Comparison of ENCODE assay signal across 8 cellular contexts in the genomic region with DNA sequence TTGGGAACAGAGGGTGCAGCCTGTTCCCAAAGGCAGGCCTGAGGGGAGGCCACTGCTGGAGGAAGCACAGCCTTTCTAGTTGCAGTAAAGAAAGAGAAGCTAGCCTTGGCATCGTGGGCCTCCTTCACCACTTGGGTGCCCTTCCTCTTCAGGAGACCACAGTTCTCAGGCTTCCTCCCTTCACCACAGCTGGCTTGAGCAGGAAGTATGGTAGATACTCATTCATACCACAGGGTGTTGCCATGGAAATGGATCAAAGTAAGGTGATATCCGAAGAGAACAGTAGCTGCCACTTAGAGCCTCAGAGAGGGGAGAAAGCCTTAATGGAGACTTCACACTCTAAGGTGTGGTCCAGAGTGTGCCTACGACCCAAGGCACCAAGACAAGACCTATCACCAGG.
DNase-seq lines count a peak whose midpoint lies in the region; ATAC-seq and TF ChIP-seq lines count a peak whose summit lies in the region.

No MANE protein-coding gene starts in this region.

- H3K9me3 Mint-ChIP-seq in activated naive CD4-positive, alpha-beta T cell treated with anti-CD3 and anti-CD28 coated beads, Interleukin-2, amount 50 U/mL, for 24 hours, result no peaks in the 10 kb centered on the region
- peaks cover 18% of the 10 kb centered on the region for H3K9me3 Mint-ChIP-seq in nephron progenitor cell

- H3K9me3 ChIP-seq in ascending aorta, result no peaks in the 10 kb centered on the region

- H3K27me3 ChIP-seq in ascending aorta, result no peaks in the 10 kb centered on the region

- H3K36me3 ChIP-seq in ascending aorta, result no peaks in the 10 kb centered on the region

- H3K4me1 ChIP-seq in ascending aorta, result no peaks in the 10 kb centered on the region

- DNase-seq in NOMO-1 treated with DMSO at 0.1 percent for 48 hours (lab: John Stamatoyannopoulos, UW; ENCODE audit: unreplicated experiment), result peak; percentile 87
- DNase-seq in ascending aorta (ENCODE audit: low spot score in 2 of 2), result no peak
- no peak for DNase-seq in nephron progenitor cell
- DNase-seq in GM03348 (ENCODE audit: low spot score), result no peak
- DNase-seq in epidermal melanocyte (ENCODE audit: insufficient read length, low spot score), result no peak

- TF ChIP-seq CTCF in ascending aorta (IDR thresholded peaks at IDR 0.05) (no peak), nephron progenitor cell (IDR thresholded peaks at IDR 0.05) (no peak)

- intact Hi-C loops in ascending aorta (cut with DNase I), result no loop called here

- H3K27ac ChIP-seq in ascending aorta, result no peak overlapping the region

- H3K4me3 ChIP-seq in ascending aorta, result no peak overlapping the region

- H3K4me3 Mint-ChIP-seq in activated naive CD4-positive, alpha-beta T cell treated with anti-CD3 and anti-CD28 coated beads, Interleukin-2, amount 50 U/mL, for 24 hours, result peak overlapping the region; percentile 51
- no peak overlapping the region for H3K4me3 Mint-ChIP-seq in nephron progenitor cell

- H3K27me3 Mint-ChIP-seq in activated naive CD4-positive, alpha-beta T cell treated with anti-CD3 and anti-CD28 coated beads, Interleukin-2, amount 50 U/mL, for 24 hours, result no peaks in the 10 kb centered on the region
- peaks cover 2% of the 10 kb centered on the region for H3K27me3 Mint-ChIP-seq in nephron progenitor cell (ENCODE audit: low read depth, poor library complexity)

- no peaks in the 10 kb centered on the region for H3K36me3 Mint-ChIP-seq in activated naive CD4-positive, alpha-beta T cell treated with anti-CD3 and anti-CD28 coated beads, Interleukin-2, amount 50 U/mL, for 24 hours
- no peaks in the 10 kb centered on the region for H3K36me3 Mint-ChIP-seq in nephron progenitor cell (ENCODE audit: low read depth)

- H3K4me1 Mint-ChIP-seq in activated naive CD4-positive, alpha-beta T cell treated with anti-CD3 and anti-CD28 coated beads, Interleukin-2, amount 50 U/mL, for 24 hours, result peaks cover 50% of the 10 kb centered on the region
- H3K4me1 Mint-ChIP-seq in nephron progenitor cell, result peaks cover 24% of the 10 kb centered on the region

- H3K27ac Mint-ChIP-seq in activated naive CD4-positive, alpha-beta T cell treated with anti-CD3 and anti-CD28 coated beads, Interleukin-2, amount 50 U/mL, for 24 hours, result peak overlapping the region; percentile 52
- no peak overlapping the region for H3K27ac Mint-ChIP-seq in nephron progenitor cell

- ATAC-seq in GM18517 (IDR thresholded peaks at IDR 0.05; ENCODE audit: unreplicated experiment), result peak; percentile 49
- ATAC-seq in HG02678 (IDR thresholded peaks at IDR 0.05; ENCODE audit: unreplicated experiment), result peak; percentile 67
